Comparison of ENCODE assay signal across 1 cellular context in genomic region chr2:238061310-238062202, GRCh38.
A peak's percentile ranks its signal among the peaks of the same experiment; 100 is the strongest.
TF ChIP-seq lines count a peak whose summit lies in the region.

No MANE protein-coding gene starts in this region.

TF ChIP-seq in K562, 482 proteins besides CTCF, POLR2A, EP300 and RAD21 (continued from another document and continues in another):
- TF ChIP-seq ZNF592 (IDR thresholded peaks at IDR 0.05): peak; percentile 75
- TF ChIP-seq ZNF75A (CRISPR knock-in tag; IDR thresholded peaks at IDR 0.05): no peak
- TF ChIP-seq LCOR (CRISPR knock-in tag; IDR thresholded peaks at IDR 0.05): no peak
- no peak for TF ChIP-seq DDX20 (tag; IDR thresholded peaks at IDR 0.05; ENCODE audit: low read depth)
- TF ChIP-seq ZNF780A (CRISPR knock-in tag; IDR thresholded peaks at IDR 0.05): no peak
- no peak for TF ChIP-seq ZNF174 (CRISPR knock-in tag; IDR thresholded peaks at IDR 0.05)
- peak; percentile 67 to 69 for TF ChIP-seq MNT (conservative IDR thresholded peaks at IDR 0.05)
- no peak for TF ChIP-seq RBM15 (IDR thresholded peaks at IDR 0.05; ENCODE audit: insufficient read depth, low read length)
- no peak for TF ChIP-seq PRDM10 (IDR thresholded peaks at IDR 0.05; ENCODE audit: partially characterized antibody)
- TF ChIP-seq KHSRP (IDR thresholded peaks at IDR 0.05): no peak
- TF ChIP-seq USF2 (CRISPR knock-in tag; IDR thresholded peaks at IDR 0.05): 0 out of 2 replicates have a peak, but pooled peaks have one; percentile 18
- peak; percentile 17 to 71; a peak in 1 of 4 replicates for TF ChIP-seq SIN3A (IDR thresholded peaks at IDR 0.05; ENCODE audit: borderline replicate concordance in 2 of 2, control insufficient read depth in 1 of 2, low read depth in 2 of 2, low read length in 2 of 2)
- TF ChIP-seq ZNF316 (IDR thresholded peaks at IDR 0.05): no peak
- no peak for TF ChIP-seq NEUROD1 (IDR thresholded peaks at IDR 0.05; ENCODE audit: borderline replicate concordance, low read depth, low read length, partially characterized antibody)
- peak in 1 of 2 experiments; percentile 36 for TF ChIP-seq E2F6 (IDR thresholded peaks at IDR 0.05; ENCODE audit: borderline replicate concordance in 1 of 2, extremely low read depth in 1 of 2, insufficient read depth in 1 of 2, insufficient read length in 1 of 2, low read depth in 1 of 2, low read length in 1 of 2, poor library complexity in 1 of 2, severe bottlenecking in 1 of 2)
- no peak for TF ChIP-seq KLF10 (CRISPR knock-in tag; IDR thresholded peaks at IDR 0.05)
- TF ChIP-seq COPS2 (conservative IDR thresholded peaks at IDR 0.05): no peak
- TF ChIP-seq MGA (IDR thresholded peaks at IDR 0.05): peak; percentile 75
- no peak for TF ChIP-seq SOX6 (IDR thresholded peaks at IDR 0.05)
- TF ChIP-seq TBP (optimal IDR thresholded peaks at IDR 0.05; ENCODE audit: low read depth, low read length): peak; percentile 13
- no peak for TF ChIP-seq TAF7 (tag; IDR thresholded peaks at IDR 0.05)
- TF ChIP-seq CBX1 (IDR thresholded peaks at IDR 0.05; ENCODE audit: low read depth): no peak
- TF ChIP-seq HNRNPH1 (optimal IDR thresholded peaks at IDR 0.05; ENCODE audit: low read depth, low read length): no peak
- TF ChIP-seq HMBOX1 (IDR thresholded peaks at IDR 0.05): 0 out of 2 replicates have a peak, but pooled peaks have one; percentile 15
- TF ChIP-seq ZNF511 (CRISPR knock-in tag; IDR thresholded peaks at IDR 0.05): no peak
- no peak for TF ChIP-seq BRF2 (IDR thresholded peaks at IDR 0.05; ENCODE audit: borderline replicate concordance, insufficient read depth, insufficient read length)
- TF ChIP-seq BACH1 (tag; IDR thresholded peaks at IDR 0.05): no peak
- peak; percentile 66; the same call in 1 of the 2 replicates for TF ChIP-seq EP400 (IDR thresholded peaks at IDR 0.05)
- TF ChIP-seq ZEB2 (IDR thresholded peaks at IDR 0.05): no peak
